8 cellular contexts compared by ENCODE assay signal in the genomic region with DNA sequence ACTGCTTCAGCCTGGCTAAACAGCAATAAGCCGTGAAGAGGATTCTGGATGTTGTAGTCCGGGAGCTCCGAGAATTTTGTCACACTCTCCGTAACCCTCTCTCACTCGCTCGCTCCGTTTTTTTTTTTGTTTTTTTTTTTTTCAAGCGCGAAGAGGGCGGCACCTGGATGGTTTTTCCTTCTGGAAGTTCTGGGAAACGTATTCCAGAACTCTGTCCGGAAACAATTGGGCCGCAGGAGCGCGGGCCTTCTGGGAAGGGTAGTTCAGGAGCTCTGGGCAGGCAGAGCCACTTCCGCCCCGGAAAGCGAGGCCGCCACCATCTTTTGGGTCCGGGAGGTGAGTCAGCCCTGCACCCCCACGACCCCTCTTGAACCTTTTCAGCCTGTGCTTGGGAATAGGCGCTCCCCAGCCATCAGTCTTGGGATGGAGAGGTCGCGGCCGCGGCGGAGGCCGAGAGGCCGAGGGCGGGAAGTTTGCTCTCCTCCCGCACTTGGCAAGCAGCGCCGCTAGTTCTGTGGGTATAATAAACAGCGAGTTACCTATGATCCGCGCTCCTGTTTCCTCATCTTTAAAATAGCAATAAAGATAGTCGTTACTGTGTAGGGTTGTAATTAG. TPM values are rescaled to one million over a fixed set of nuclear protein-coding genes. Genes with fewer than 3 reads are reported as not detected.
DNase-seq lines count a peak whose midpoint lies in the region; ATAC-seq, FAIRE-seq and TF ChIP-seq lines count a peak whose summit lies in the region.

A gene (plus strand): TSS at position 283 of the 615 bp plus-strand sequence. CDS start 5,261 bp downstream, outside the sequence.

- peak within 1 kb of the TSS; percentile 61 for H3K56ac ChIP-seq in H1 (replicated peaks; ENCODE audit: insufficient read length, low read depth, low read length)

- peaks cover 1% of the 10 kb centered on the region; the same call in 1 of the 2 replicates for H3K79me1 ChIP-seq in H1 (ENCODE audit: low read depth, low read length)

- WGBS in H1 (ENCODE audit: extremely low coverage in 1 of 2, insufficient coverage in 1 of 2, insufficient read length in 1 of 2, insufficient replicate concordance in 2 of 2, low coverage in 1 of 2, low lambda C conversion rate in 2 of 2, missing lambda C conversion rate in 1 of 2), 2 experiments, result 3% methylated on average over 28 of the region's 37 CpGs; no CpG with 5 or more reads in 1 of the 2 experiments

- 0 out of 2 replicates have a peak within 1 kb of the TSS, but pooled peaks have one; percentile 53 for H4K8ac ChIP-seq in H1 (ENCODE audit: extremely low read depth, insufficient read depth, low read length)

- H3K4ac ChIP-seq in H1 (replicated peaks; ENCODE audit: insufficient read length, low read depth, low read length), result peak within 1 kb of the TSS; percentile 32

- POLR2A ChIA-PET in H1 (lab: Charles Lee; ENCODE audit: partially characterized antibody), result interaction anchor here (0.6 to 2.3 kb wide), 7 partner anchors 33 to 103 kb away, joined by 3 to 8 read pairs (median 3); a partner anchor contains a TSS

- H2AFZ ChIP-seq in H1 (ENCODE audit: low read length), result peak within 1 kb of the TSS; percentile 96

- H3K79me2 ChIP-seq in H1 (ENCODE audit: control insufficient read depth in 1 of 2, insufficient read depth in 2 of 2, low read length in 2 of 2), result peaks cover 0 to 23% of the 10 kb centered on the region in 2 experiments; a peak in 2 of 4 replicates

- no peak within 1 kb of the TSS for H2BK120ac ChIP-seq in H1 (replicated peaks; ENCODE audit: low read depth, low read length)

- H2BK15ac ChIP-seq in H1 (ENCODE audit: low read length), result no peak within 1 kb of the TSS

- peak in 1 of 3 experiments; percentile 12; a peak in 1 of 4 replicates for TF ChIP-seq CTCF in H1 (IDR thresholded peaks at IDR 0.05; ENCODE audit: control extremely low read depth in 1 of 3, insufficient read depth in 1 of 3, low read depth in 1 of 3, low read length in 3 of 3)

- peak within 1 kb of the TSS; percentile 69 to 85 (median 81) for H3K4me3 ChIP-seq in BLaER1 treated with 17β-estradiol and CSF1 and Interleukin-3, amounts not matched to agents 10 nM and 100 nM
- H3K4me3 ChIP-seq in H1 (ENCODE audit: extremely low read depth in 1 of 4, insufficient read depth in 2 of 4, low read depth in 3 of 4, low read length in 4 of 4), result peak within 1 kb of the TSS; percentile 89 to 97 (median 94)

- H2BK5ac ChIP-seq in H1 (ENCODE audit: low read depth, low read length), result no peak within 1 kb of the TSS

- H2BK20ac ChIP-seq in H1 (ENCODE audit: low read length), result no peak within 1 kb of the TSS

- H4K5ac ChIP-seq in H1 (ENCODE audit: insufficient read length, low read depth, low read length), result no peak within 1 kb of the TSS

- no peak within 1 kb of the TSS; the same call in 1 of the 2 replicates for H3K18ac ChIP-seq in H1 (ENCODE audit: extremely low read depth, low read length)

- TF ChIP-seq EP300 in H1 (IDR thresholded peaks at IDR 0.05; ENCODE audit: borderline replicate concordance in 1 of 2, low read depth in 2 of 2, low read length in 2 of 2), result no peak

- peaks cover 9 to 25% (median 22%) of the 10 kb centered on the region in 10 experiments for H3K4me1 ChIP-seq in BLaER1 treated with 17β-estradiol and CSF1 and Interleukin-3, amounts not matched to agents 10 nM and 100 nM
- H3K4me1 ChIP-seq in H1 (replicated peaks in 1 of 4; ENCODE audit: control insufficient read depth in 3 of 4, insufficient read depth in 4 of 4, low read length in 3 of 4), result no peaks in the 10 kb centered on the region; a peak in 1 of 7 replicates

- no peaks in the 10 kb centered on the region for H3K27me3 ChIP-seq in BLaER1 treated with 17β-estradiol and CSF1 and Interleukin-3, amounts not matched to agents 10 nM and 100 nM
- H3K27me3 ChIP-seq in H1 (replicated peaks in 1 of 4; ENCODE audit: control insufficient read depth in 3 of 4, extremely low read depth in 1 of 4, insufficient read depth in 3 of 4, low read length in 3 of 4), result no peaks in the 10 kb centered on the region

- ATAC-seq in GM19324 (IDR thresholded peaks at IDR 0.05; ENCODE audit: low FRiP score, unreplicated experiment), result peak; percentile 86

- DNase-seq in HS-5 (ENCODE audit: low read depth) (peak; percentile 90), NOMO-1 (lab: John Stamatoyannopoulos, UW; ENCODE audit: unreplicated experiment in 2 of 2) (peak; percentile 75 to 86), H1 (ENCODE audit: low read depth in 1 of 2, low spot score in 2 of 2) (peak; percentile 84 to 88), medulla oblongata (ENCODE audit: extremely low spot score) (peak; percentile 95)
- DNase-seq in activated CD8-positive, alpha-beta memory T cell treated with anti-CD3 and anti-CD28 coated beads, Interleukin-2, amount 50 U/mL, for 1 hour (ENCODE audit: extremely low read depth), result peak; percentile 48
- peak; percentile 59 to 72 (median 60) for DNase-seq in stimulated activated CD4-positive, alpha-beta T cell treated with anti-CD3 and anti-CD28 coated beads, TNF-alpha, amount 100 ng/mL, for 48 hours (ENCODE audit: low read depth in 3 of 3)

- H3K27ac ChIP-seq in BLaER1 treated with 17β-estradiol and CSF1 and Interleukin-3, amounts not matched to agents 10 nM and 100 nM, result peak within 1 kb of the TSS; percentile 68 to 90 (median 82)
- H3K27ac ChIP-seq in H1 (ENCODE audit: low read depth, low read length), result peak within 1 kb of the TSS; percentile 50; the same call in 1 of the 2 replicates

- peaks cover 24 to 32% (median 30%) of the 10 kb centered on the region in 11 experiments for H3K36me3 ChIP-seq in BLaER1 treated with 17β-estradiol and CSF1 and Interleukin-3, amounts not matched to agents 10 nM and 100 nM
- H3K36me3 ChIP-seq in H1 (ENCODE audit: control insufficient read depth in 2 of 4, insufficient read depth in 4 of 4, low read length in 3 of 4), result peaks cover 0 to 13% (median 5%) of the 10 kb centered on the region in 4 experiments; a peak in 6 of 8 replicates

- H3K23ac ChIP-seq in H1 (ENCODE audit: insufficient read length), result no peak within 1 kb of the TSS

- no peaks in the 10 kb centered on the region for H3K23me2 ChIP-seq in H1 (ENCODE audit: low read depth, low read length)

- H2BK12ac ChIP-seq in H1 (ENCODE audit: low read depth, low read length), result no peak within 1 kb of the TSS

- peaks cover 0 to 3% (median 0%) of the 10 kb centered on the region in 11 experiments; a peak in 1 of 22 replicates for H4K20me1 ChIP-seq in BLaER1 treated with 17β-estradiol and CSF1 and Interleukin-3, amounts not matched to agents 10 nM and 100 nM
- no peaks in the 10 kb centered on the region for H4K20me1 ChIP-seq in H1 (replicated peaks in 1 of 2; ENCODE audit: control insufficient read depth in 1 of 2, insufficient read depth in 2 of 2, low read length in 2 of 2)

- TF ChIP-seq RAD21 in H1 (IDR thresholded peaks at IDR 0.05 in 1 of 2, conservative IDR thresholded peaks at IDR 0.05 in 1 of 2; ENCODE audit: low read depth in 2 of 2, low read length in 2 of 2), result peak in 1 of 2 experiments; percentile 15; a peak in 1 of 4 replicates

- no peak within 1 kb of the TSS for H4K91ac ChIP-seq in H1 (replicated peaks; ENCODE audit: insufficient read length, low read length)

- TF ChIP-seq POLR2A in H1 (IDR thresholded peaks at IDR 0.05; ENCODE audit: control extremely low read depth in 1 of 2, low read depth in 2 of 2, low read length in 2 of 2), result peak in 1 of 2 experiments; percentile 79; a peak in 2 of 3 replicates

- CTCF ChIA-PET in H1 (lab: Charles Lee; ENCODE audit: partially characterized antibody), result interaction anchor here (0.6 kb wide), 1 partner anchor 489 kb away, joined by 3 read pairs; no protein-coding TSS in a partner anchor

- H3K9me3 ChIP-seq in BLaER1 treated with 17β-estradiol and CSF1 and Interleukin-3, amounts not matched to agents 10 nM and 100 nM (replicated peaks in 1 of 11), result peaks cover 0 to 15% (median 9%) of the 10 kb centered on the region in 11 experiments; a peak in 11 of 22 replicates
- H3K9me3 ChIP-seq in H1 (ENCODE audit: insufficient read depth in 2 of 2, low read depth in 1 of 2, low read length in 1 of 2), result no peaks in the 10 kb centered on the region

- H3K4me2 ChIP-seq in BLaER1 treated with 17β-estradiol and CSF1 and Interleukin-3, amounts not matched to agents 10 nM and 100 nM, result peak within 1 kb of the TSS; percentile 65 to 92 (median 81)
- H3K4me2 ChIP-seq in H1 (ENCODE audit: insufficient read depth in 1 of 2, low read depth in 2 of 2, low read length in 2 of 2), result peak within 1 kb of the TSS; percentile 60 to 81

- FAIRE-seq in H1 (lab: Jason Lieb, UNC), result peak; percentile 75

- H3K9ac ChIP-seq in BLaER1 treated with 17β-estradiol and CSF1 and Interleukin-3, amounts not matched to agents 10 nM and 100 nM, result peak within 1 kb of the TSS; percentile 78 to 88 (median 83)
- H3K9ac ChIP-seq in H1 (replicated peaks in 1 of 4; ENCODE audit: extremely low read depth in 1 of 4, low read depth in 3 of 4, low read length in 3 of 4), result peak within 1 kb of the TSS; percentile 44 to 79 (median 66)

- H2AK5ac ChIP-seq in H1 (ENCODE audit: low read depth, low read length), result no peak within 1 kb of the TSS

- H3K14ac ChIP-seq in H1 (ENCODE audit: insufficient read length), result no peak within 1 kb of the TSS

TF ChIP-seq in H1, 55 proteins besides CTCF, POLR2A, EP300 and RAD21 (continues in another document):
- TF ChIP-seq GTF2F1 (IDR thresholded peaks at IDR 0.05; ENCODE audit: borderline replicate concordance, low read depth, low read length) (no peak), ASH2L (IDR thresholded peaks at IDR 0.05; ENCODE audit: low read length) (peak; percentile 49), TAF7 (optimal IDR thresholded peaks at IDR 0.05; ENCODE audit: borderline replicate concordance, low read depth, low read length) (peak; percentile 46), TBP (IDR thresholded peaks at IDR 0.05; ENCODE audit: low read depth, low read length) (peak; percentile 52; the same call in 1 of the 2 replicates), SAP30 (IDR thresholded peaks at IDR 0.05; ENCODE audit: insufficient read depth, insufficient replicate concordance, low read length) (no peak), CEBPB (IDR thresholded peaks at IDR 0.05; ENCODE audit: low read depth, low read length) (no peak), TCF12 (IDR thresholded peaks at IDR 0.05; ENCODE audit: low read depth, low read length) (no peak), CHD2 (IDR thresholded peaks at IDR 0.05; ENCODE audit: low read length) (no peak), KDM4A (IDR thresholded peaks at IDR 0.05; ENCODE audit: low read depth, low read length, severe bottlenecking) (peak; percentile 69), HDAC2 (IDR thresholded peaks at IDR 0.05; ENCODE audit: borderline replicate concordance in 1 of 2, low read depth in 2 of 2, low read length in 2 of 2) (no peak)

RNA-seq across cellular contexts. Expression of the gene that starts here (rescaled TPM):
- 23.9 and 25.8 TPM in 2 replicates for total RNA-seq in H1 (2021; fragmentation: NEBNext Ultra II Directional; extraction: Animal tissue kit (Norgen Biotek cat#: 25700))
- 3.2 and 4.9 TPM in 2 replicates for polyA plus RNA-seq in H1 (2011; rRNA removed)
- 5.9 TPM for polyA plus RNA-seq in H1 (2011; cell fraction: cytosol; rRNA removed)
- 4.3 TPM for polyA plus RNA-seq in H1 (2011; cell fraction: nucleus; rRNA removed)
- polyA plus RNA-seq in H1 (2012, experiment 1 of 2), result 12.0 to 13.5 TPM (median 12.3 TPM) in 4 replicates
- polyA plus RNA-seq in H1 (2012, experiment 2 of 2), result 0.91 TPM
- polyA plus RNA-seq in H1 (2013, experiment 1 of 2), result 9.6 TPM
- 8.7 TPM for polyA plus RNA-seq in H1 (2013, experiment 2 of 2)
- 15.2 and 19.5 TPM in 2 replicates for polyA minus RNA-seq in H1 (2011; rRNA and poly(A)+ RNA removed)
- 6.8 TPM for polyA minus RNA-seq in H1 (2011; cell fraction: cytosol; rRNA and poly(A)+ RNA removed)
- 32.0 TPM for polyA minus RNA-seq in H1 (2011; cell fraction: nucleus; rRNA and poly(A)+ RNA removed)

Comparison
In these comparisons a context has a peak if more than half of its experiments do, and no peak if none do; other contexts are left out.
1. Peak in every context shown above with its lines: DNase-seq, ATAC-seq, H3K4me3 ChIP-seq and H3K27ac ChIP-seq.